8 cellular contexts compared by ENCODE assay signal in genomic region chr11:61733120-61733978, GRCh38. TPM values are rescaled to one million over a fixed set of nuclear protein-coding genes. Genes with fewer than 3 reads are reported as not detected.
A peak's percentile ranks its signal among the peaks of the same experiment; 100 is the strongest.
DNase-seq lines count a peak whose midpoint lies in the region; ATAC-seq, FAIRE-seq and TF ChIP-seq lines count a peak whose summit lies in the region.

No MANE protein-coding gene starts in this region.

- TF ChIP-seq CTCF in BJ (IDR thresholded peaks at IDR 0.05; ENCODE audit: insufficient read depth, low read depth, low read length): peak; percentile 100

- H3K4me3 ChIP-seq in BJ (ENCODE audit: low read depth, low read length): no peak overlapping the region

- peak; percentile 72 for FAIRE-seq in endometrium (lab: Jason Lieb, UNC)

- CTCF ChIA-PET in BJ (lab: Yijun Ruan, JAX): interaction anchor here (0.6 to 4.1 kb wide), 40 partner anchors 8 to 376 kb away, joined by 3 to 42 read pairs (median 5); partner anchors contain the start of gene DAGLA

- peaks cover 9% of the 10 kb centered on the region for H3K36me3 ChIP-seq in BJ (ENCODE audit: control insufficient read depth, insufficient read depth, low read length)

- POLR2A ChIA-PET in BJ (lab: Charles Lee): no interaction called here

- peak; percentile 18 for DNase-seq in BJ (ENCODE audit: low read depth)
- DNase-seq in HS-27A (ENCODE audit: low read depth): peak; percentile 35
- DNase-seq in NOMO-1 (lab: John Stamatoyannopoulos, UW; ENCODE audit: unreplicated experiment in 2 of 2): peak; percentile 68 to 70
- DNase-seq in activated CD8-positive, alpha-beta memory T cell treated with anti-CD3 and anti-CD28 coated beads, Interleukin-2, amount 50 U/mL, for 1 hour (ENCODE audit: extremely low read depth): peak; percentile 45
- DNase-seq in middle frontal gyrus (ENCODE audit: extremely low spot score, low spot score): peak; percentile 87
- DNase-seq in stimulated activated CD8-positive, alpha-beta memory T cell treated with anti-CD3 and anti-CD28 coated beads, Interleukin-4, amount 100 ng/mL, for 1 hour (ENCODE audit: low read depth in 2 of 2, low spot score in 1 of 2): peak; percentile 72 to 73

- no peaks in the 10 kb centered on the region for H3K27me3 ChIP-seq in BJ (ENCODE audit: control insufficient read depth, insufficient read depth, low read length)

- peak; percentile 49 for ATAC-seq in GM19324 (IDR thresholded peaks at IDR 0.05; ENCODE audit: low FRiP score, unreplicated experiment)

RNA-seq across cellular contexts. Expression of gene MYRF, which starts 19.1 kb away (rescaled TPM):
- polyA plus RNA-seq in BJ (2011; rRNA removed): 0.33 and 0.45 TPM in 2 replicates
- polyA minus RNA-seq in BJ (2011; rRNA and poly(A)+ RNA removed): 0.36 and 0.57 TPM in 2 replicates

RNA-seq across cellular contexts. Expression of gene DAGLA, which starts 53.2 kb away (rescaled TPM):
- 1.1 and 2.5 TPM in 2 replicates for polyA plus RNA-seq in BJ (2011; rRNA removed)
- 2.6 and 3.4 TPM in 2 replicates for polyA minus RNA-seq in BJ (2011; rRNA and poly(A)+ RNA removed)

RNA-seq across cellular contexts. Expression of gene TMEM258, which starts 59.0 kb away (rescaled TPM):
- 371 and 399 TPM in 2 replicates for polyA plus RNA-seq in BJ (2011; rRNA removed)
- polyA minus RNA-seq in BJ (2011; rRNA and poly(A)+ RNA removed): 72.7 and 128 TPM in 2 replicates

RNA-seq across cellular contexts. Expression of gene FEN1, which starts 59.4 kb away (rescaled TPM):
- polyA plus RNA-seq in BJ (2011; rRNA removed): 11.7 and 13.2 TPM in 2 replicates
- polyA minus RNA-seq in BJ (2011; rRNA and poly(A)+ RNA removed): 12.0 and 16.4 TPM in 2 replicates

Comparison
In these comparisons a context has a peak if more than half of its experiments do, and no peak if none do; other contexts are left out.
1. DNase-seq: peak in every context shown above with its lines; median percentile 87 in middle frontal gyrus; 72 in stimulated activated CD8-positive, alpha-beta memory T cell treated with anti-CD3 and anti-CD28 coated beads, Interleukin-4, amount 100 ng/mL, for 1 hour; 69 in NOMO-1; 45 in activated CD8-positive, alpha-beta memory T cell treated with anti-CD3 and anti-CD28 coated beads, Interleukin-2, amount 50 U/mL, for 1 hour; 35 in HS-27A; 18 in BJ.